18 cellular contexts compared by ENCODE assay signal in the genomic region with DNA sequence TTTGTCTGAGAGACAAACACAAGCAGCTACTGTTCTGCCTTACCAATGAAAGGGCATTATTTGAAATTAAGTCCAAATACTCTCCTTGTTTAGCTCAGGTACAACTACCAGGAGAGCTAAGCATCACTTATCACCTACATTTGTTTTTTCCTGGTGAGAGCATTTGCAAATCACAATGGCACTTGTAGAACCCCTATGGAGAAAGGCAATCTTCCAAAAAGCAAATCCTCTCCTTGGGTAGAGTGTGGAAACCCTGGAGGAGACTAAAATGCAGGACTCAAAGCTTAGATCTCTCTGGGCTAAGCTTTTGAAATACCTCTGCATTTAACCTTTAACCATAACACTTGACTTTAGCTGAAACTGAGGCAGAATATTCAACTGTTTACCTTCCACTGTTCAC. TPM values are rescaled to one million over a fixed set of nuclear protein-coding genes. Genes with fewer than 3 reads are reported as not detected.
A peak's percentile ranks its signal among the peaks of the same experiment; 100 is the strongest.
DNase-seq lines count a peak whose midpoint lies in the region; FAIRE-seq and TF ChIP-seq lines count a peak whose summit lies in the region.
"Had no signal": no experiment of that assay in that cellular context is flagged by ENCODE, and none has a peak within 500 bp of the region (broad histone marks: within the 10 kb centered on the region; RNA-seq: fewer than 3 reads in every experiment).

No MANE protein-coding gene starts in this region.

- H2BK20ac ChIP-seq in H1 (ENCODE audit: low read length) = no peak overlapping the region

- H3K56ac ChIP-seq in H1 (replicated peaks; ENCODE audit: insufficient read length, low read depth, low read length) (no peak overlapping the region), mesendoderm (ENCODE audit: low read length) (no peak overlapping the region)

- H3K4me2 ChIP-seq in H1 (ENCODE audit: insufficient read depth in 1 of 2, low read depth in 2 of 2, low read length in 2 of 2) (no peak overlapping the region), mesendoderm (ENCODE audit: low read length) (no peak overlapping the region)

- no peak overlapping the region for H3K9ac ChIP-seq in H1 (replicated peaks in 1 of 4; ENCODE audit: extremely low read depth in 1 of 4, low read depth in 3 of 4, low read length in 3 of 4)
- no peak overlapping the region for H3K9ac ChIP-seq in mesendoderm (ENCODE audit: low read length)

- H4K5ac ChIP-seq in H1 (ENCODE audit: insufficient read length, low read depth, low read length) (no peak overlapping the region), mesendoderm (ENCODE audit: low read length) (no peak overlapping the region)

- H2AFZ ChIP-seq in H1 (ENCODE audit: low read length) = no peak overlapping the region

- no peak overlapping the region for H4K91ac ChIP-seq in H1 (replicated peaks; ENCODE audit: insufficient read length, low read length)

- TF ChIP-seq CTCF in H1 (IDR thresholded peaks at IDR 0.05; ENCODE audit: control extremely low read depth in 1 of 3, insufficient read depth in 1 of 3, low read depth in 1 of 3, low read length in 3 of 3) (no peak), glutamatergic neuron (IDR thresholded peaks at IDR 0.05; ENCODE audit: partially characterized antibody, unreplicated experiment) (no peak), adrenal gland (IDR thresholded peaks at IDR 0.05) (no peak)

- no peaks in the 10 kb centered on the region for H3K36me3 ChIP-seq in H7 (replicated peaks; ENCODE audit: control insufficient read depth, insufficient read depth, low read length)
- no peaks in the 10 kb centered on the region for H3K36me3 ChIP-seq in H1 (ENCODE audit: control insufficient read depth in 2 of 4, insufficient read depth in 4 of 4, low read length in 3 of 4)
- H3K36me3 ChIP-seq in mesendoderm (ENCODE audit: control insufficient read depth, insufficient read depth, low read length) = no peaks in the 10 kb centered on the region
- H3K36me3 ChIP-seq in adrenal gland (replicated peaks in 1 of 2) = no peaks in the 10 kb centered on the region

- CTCF ChIA-PET in H1 (lab: Charles Lee; ENCODE audit: partially characterized antibody) = interaction anchor here (1.0 to 6.6 kb wide), 9 partner anchors 13 to 79 kb away, joined by 3 to 39 read pairs (median 5); no protein-coding TSS in a partner anchor

- H3K23ac ChIP-seq in H1 (ENCODE audit: insufficient read length) (no peak overlapping the region), mesendoderm (ENCODE audit: low read length) (no peak overlapping the region)

- peak; percentile 87 for FAIRE-seq in H1 (lab: Jason Lieb, UNC)
- FAIRE-seq: GM19239, H54 had no signal

- H3K4ac ChIP-seq in H1 (replicated peaks; ENCODE audit: insufficient read length, low read depth, low read length) (no peak overlapping the region), mesendoderm (ENCODE audit: low read depth, low read length) (no peak overlapping the region)

- H3K9me3 ChIP-seq in H1 (ENCODE audit: insufficient read depth in 2 of 2, low read depth in 1 of 2, low read length in 1 of 2) (no peaks in the 10 kb centered on the region), adrenal gland (replicated peaks in 1 of 3) (no peaks in the 10 kb centered on the region)
- H3K9me3 ChIP-seq: Caco-2 had no signal

- H2AK5ac ChIP-seq in H1 (ENCODE audit: low read depth, low read length) = no peak overlapping the region
- no peak overlapping the region for H2AK5ac ChIP-seq in mesendoderm (ENCODE audit: low read length)

- H3K4me1 Mint-ChIP-seq in glutamatergic neuron (ENCODE audit: low read depth, unreplicated experiment) = no peaks in the 10 kb centered on the region
- H3K4me1 Mint-ChIP-seq: CD8-positive, alpha-beta memory T cell had no signal

- no peak overlapping the region for H2BK5ac ChIP-seq in H1 (ENCODE audit: low read depth, low read length)
- H2BK5ac ChIP-seq in mesendoderm (ENCODE audit: low read length) = no peak overlapping the region

- TF ChIP-seq RAD21 in H1 (IDR thresholded peaks at IDR 0.05 in 1 of 2, conservative IDR thresholded peaks at IDR 0.05 in 1 of 2; ENCODE audit: low read depth in 2 of 2, low read length in 2 of 2) = no peak

- no peaks in the 10 kb centered on the region for H3K79me1 ChIP-seq in H1 (ENCODE audit: low read depth, low read length)
- H3K79me1 ChIP-seq in mesendoderm (ENCODE audit: low read length) = no peaks in the 10 kb centered on the region

- H3K36me3 Mint-ChIP-seq in glutamatergic neuron (ENCODE audit: unreplicated experiment) = no peaks in the 10 kb centered on the region

- H2BK12ac ChIP-seq in H1 (ENCODE audit: low read depth, low read length) = no peak overlapping the region

- no peak overlapping the region for H4K8ac ChIP-seq in H1 (ENCODE audit: extremely low read depth, insufficient read depth, low read length)
- no peak overlapping the region for H4K8ac ChIP-seq in mesendoderm (ENCODE audit: low read depth, low read length)

- H3K18ac ChIP-seq in H1 (ENCODE audit: extremely low read depth, low read length) (no peak overlapping the region), mesendoderm (ENCODE audit: low read length) (no peak overlapping the region)

- H3K4me1 ChIP-seq in H1 (replicated peaks in 1 of 4; ENCODE audit: control insufficient read depth in 3 of 4, insufficient read depth in 4 of 4, low read length in 3 of 4) = no peaks in the 10 kb centered on the region
- peaks cover 5% of the 10 kb centered on the region for H3K4me1 ChIP-seq in mesendoderm (ENCODE audit: control insufficient read depth, low read depth, low read length)
- no peaks in the 10 kb centered on the region for H3K4me1 ChIP-seq in adrenal gland (replicated peaks in 1 of 2)

- peaks cover 4% of the 10 kb centered on the region for H3K27me3 Mint-ChIP-seq in glutamatergic neuron (ENCODE audit: unreplicated experiment)
- H3K27me3 Mint-ChIP-seq: CD8-positive, alpha-beta memory T cell had no signal

- H3K79me2 ChIP-seq in H1 (ENCODE audit: control insufficient read depth in 1 of 2, insufficient read depth in 2 of 2, low read length in 2 of 2) = no peaks in the 10 kb centered on the region
- H3K79me2 ChIP-seq in mesendoderm (ENCODE audit: control insufficient read depth, insufficient read depth, low read length) = no peaks in the 10 kb centered on the region

- no peak overlapping the region for H3K4me3 ChIP-seq in H7 (ENCODE audit: insufficient read depth, low read depth, low read length)
- H3K4me3 ChIP-seq in H1 (ENCODE audit: extremely low read depth in 1 of 4, insufficient read depth in 2 of 4, low read depth in 3 of 4, low read length in 4 of 4) = no peak overlapping the region
- H3K4me3 ChIP-seq in mesendoderm (ENCODE audit: low read length) = no peak overlapping the region
- no peak overlapping the region for H3K4me3 ChIP-seq in adrenal gland

- TF ChIP-seq POLR2A in H1 (IDR thresholded peaks at IDR 0.05; ENCODE audit: control extremely low read depth in 1 of 2, low read depth in 2 of 2, low read length in 2 of 2) (no peak), adrenal gland (IDR thresholded peaks at IDR 0.05) (no peak)

- TF ChIP-seq EP300 in H1 (IDR thresholded peaks at IDR 0.05; ENCODE audit: borderline replicate concordance in 1 of 2, low read depth in 2 of 2, low read length in 2 of 2) = no peak

- no peaks in the 10 kb centered on the region for H3K23me2 ChIP-seq in H1 (ENCODE audit: low read depth, low read length)

- no peak overlapping the region for H2BK15ac ChIP-seq in H1 (ENCODE audit: low read length)
- H2BK15ac ChIP-seq in mesendoderm (replicated peaks; ENCODE audit: low read depth) = no peak overlapping the region

- H3K27ac ChIP-seq in H1 (ENCODE audit: low read depth, low read length) (no peak overlapping the region), mesendoderm (ENCODE audit: low read depth, low read length) (peak overlapping the region; percentile 89), adrenal gland (no peak overlapping the region)
- H3K27ac ChIP-seq: 22Rv1 had no signal

- H3K27me3 ChIP-seq in H7 (ENCODE audit: control insufficient read depth, insufficient read depth, low read length) = peaks cover 88% of the 10 kb centered on the region
- H3K27me3 ChIP-seq in H1 (replicated peaks in 1 of 4; ENCODE audit: control insufficient read depth in 3 of 4, extremely low read depth in 1 of 4, insufficient read depth in 3 of 4, low read length in 3 of 4) = peaks cover 60 to 98% (median 79%) of the 10 kb centered on the region in 4 experiments
- peaks cover 9% of the 10 kb centered on the region for H3K27me3 ChIP-seq in mesendoderm (ENCODE audit: insufficient read depth, low read length, poor library complexity)
- H3K27me3 ChIP-seq in adrenal gland = no peaks in the 10 kb centered on the region

- intact Hi-C loops in adrenal gland (cut with DNase I) = no loop called here

- H3K9me3 Mint-ChIP-seq in glutamatergic neuron (ENCODE audit: unreplicated experiment) = no peaks in the 10 kb centered on the region
- H3K9me3 Mint-ChIP-seq: CD8-positive, alpha-beta memory T cell had no signal

- H2BK120ac ChIP-seq in H1 (replicated peaks; ENCODE audit: low read depth, low read length) (no peak overlapping the region), mesendoderm (ENCODE audit: low read depth, low read length) (no peak overlapping the region)

- no peak overlapping the region for H3K4me3 Mint-ChIP-seq in glutamatergic neuron (ENCODE audit: unreplicated experiment)
- H3K4me3 Mint-ChIP-seq: CD8-positive, alpha-beta memory T cell had no signal

- peak in 2 of 3 experiments; percentile 38 to 53 for DNase-seq in NCI-H1417 (lab: John Stamatoyannopoulos, UW)
- no peak for DNase-seq in NCI-H1417 treated with DMSO at 0.1 percent for 48 hours (lab: John Stamatoyannopoulos, UW)
- peak; percentile 71 for DNase-seq in H7
- DNase-seq in H1 (ENCODE audit: low read depth in 1 of 2, low spot score in 2 of 2) = no peak
- peak; percentile 89 for DNase-seq in mesendoderm
- DNase-seq in glutamatergic neuron = no peak
- DNase-seq in adrenal gland = no peak
- no peak for DNase-seq in effector CD8-positive, alpha-beta T cell (lab: John Stamatoyannopoulos, UW)
- DNase-seq: Caco-2; CD8-positive, alpha-beta memory T cell; DND-41; GF-D8 had no signal

- H4K20me1 ChIP-seq in H1 (replicated peaks in 1 of 2; ENCODE audit: control insufficient read depth in 1 of 2, insufficient read depth in 2 of 2, low read length in 2 of 2) = peaks cover 0 to 6% of the 10 kb centered on the region in 2 experiments

- POLR2A ChIA-PET in H1 (lab: Charles Lee; ENCODE audit: partially characterized antibody) = interaction anchor here (0.9 kb wide), 1 partner anchor 17 kb away, joined by 4 read pairs; no protein-coding TSS in a partner anchor

- no peak overlapping the region for H3K27ac Mint-ChIP-seq in glutamatergic neuron (ENCODE audit: unreplicated experiment)

- H3K14ac ChIP-seq in H1 (ENCODE audit: insufficient read length) = no peak overlapping the region

RNA-seq across cellular contexts. Expression of gene GTSF1, which starts 20.8 kb away (rescaled TPM):
- 1.0 TPM in 1 of 2 replicates, not detected in the other for total RNA-seq in H7 (2014; rRNA removed; shearing (Covaris generic))
- 0.50 and 1.1 TPM in 2 replicates for total RNA-seq in H1 (2021; fragmentation: NEBNext Ultra II Directional; extraction: Animal tissue kit (Norgen Biotek cat#: 25700))
- 0.14 and 0.32 TPM in 2 replicates for polyA plus RNA-seq in H1 (2011; rRNA removed)
- 0.61 TPM for polyA plus RNA-seq in H1 (2011; cell fraction: cytosol; rRNA removed)
- 0.40 TPM for polyA plus RNA-seq in H1 (2011; cell fraction: nucleus; rRNA removed)
- polyA plus RNA-seq in H1 (2012, experiment 1 of 2) = 0.43 to 0.61 TPM in 2 of 4 replicates, not detected in the others
- polyA plus RNA-seq in H1 (2012, experiment 2 of 2) = 0.98 TPM
- 1.0 TPM for polyA plus RNA-seq in H1 (2013, experiment 1 of 2)
- 0.88 TPM for polyA plus RNA-seq in H1 (2013, experiment 2 of 2)
- polyA minus RNA-seq in H1 (2011; rRNA and poly(A)+ RNA removed) = 0.51 TPM in 1 of 2 replicates, not detected in the other
- polyA minus RNA-seq in H1 (2011; cell fraction: cytosol; rRNA and poly(A)+ RNA removed) = not detected
- not detected for polyA minus RNA-seq in H1 (2011; cell fraction: nucleus; rRNA and poly(A)+ RNA removed)
- 2.7 TPM for polyA plus RNA-seq in mesendoderm (2013, experiment 1 of 2)
- polyA plus RNA-seq in mesendoderm (2013, experiment 2 of 2) = 2.8 TPM
- total RNA-seq in glutamatergic neuron (ENCODE audit: unreplicated experiment) = not detected
- under 1 TPM in 3 of 8 donors, not detected in 5; 0.50 to 0.90 (median 0.61) TPM for total RNA-seq in adrenal gland
- 1 to 10 TPM in 1 of 3 donors, under 1 TPM in 1, not detected in 1; 0.37 to 2.2 TPM for polyA plus RNA-seq in adrenal gland
- total RNA-seq: A673, Caco-2, HT-29 had no signal
- polyA plus RNA-seq: BJ had no signal

RNA-seq across cellular contexts. Expression of gene ITGA5, which starts 33.6 kb away (rescaled TPM):
- 38.4 and 50.6 TPM in 2 replicates for total RNA-seq in H7 (2014; rRNA removed; shearing (Covaris generic))
- 19.0 and 19.4 TPM in 2 replicates for total RNA-seq in H1 (2021; fragmentation: NEBNext Ultra II Directional; extraction: Animal tissue kit (Norgen Biotek cat#: 25700))
- 11.6 and 17.7 TPM in 2 replicates for polyA plus RNA-seq in H1 (2011; rRNA removed)
- 10.9 TPM for polyA plus RNA-seq in H1 (2011; cell fraction: cytosol; rRNA removed)
- 47.4 TPM for polyA plus RNA-seq in H1 (2011; cell fraction: nucleus; rRNA removed)
- polyA plus RNA-seq in H1 (2012, experiment 1 of 2) = 10.4 to 19.6 TPM (median 18.1 TPM) in 4 replicates
- 20.3 TPM for polyA plus RNA-seq in H1 (2012, experiment 2 of 2)
- 34.1 TPM for polyA plus RNA-seq in H1 (2013, experiment 1 of 2)
- 32.9 TPM for polyA plus RNA-seq in H1 (2013, experiment 2 of 2)
- polyA minus RNA-seq in H1 (2011; rRNA and poly(A)+ RNA removed) = 24.0 and 36.9 TPM in 2 replicates
- polyA minus RNA-seq in H1 (2011; cell fraction: cytosol; rRNA and poly(A)+ RNA removed) = 17.8 TPM
- polyA minus RNA-seq in H1 (2011; cell fraction: nucleus; rRNA and poly(A)+ RNA removed) = 22.4 TPM
- polyA plus RNA-seq in mesendoderm (2013, experiment 1 of 2) = 39.8 TPM
- polyA plus RNA-seq in mesendoderm (2013, experiment 2 of 2) = 35.6 TPM
- 1.8 TPM for total RNA-seq in glutamatergic neuron (ENCODE audit: unreplicated experiment)
- 100 to 1,000 TPM in 3 of 8 donors, 10 to 100 TPM in 5; 64.9 to 141 (median 75.9) TPM for total RNA-seq in adrenal gland
- 100 to 1,000 TPM in 1 of 3 donors, 10 to 100 TPM in 2; 52.2 to 118 (median 56.7) TPM for polyA plus RNA-seq in adrenal gland
- total RNA-seq: HT-29 had no signal

RNA-seq across cellular contexts. Expression of gene NCKAP1L, which starts 44.9 kb away (rescaled TPM):
- total RNA-seq in H7 (2014; rRNA removed; shearing (Covaris generic)) = not detected in 2 replicates
- not detected in 2 replicates for total RNA-seq in H1 (2021; fragmentation: NEBNext Ultra II Directional; extraction: Animal tissue kit (Norgen Biotek cat#: 25700))
- 0.02 TPM in 1 of 2 replicates, not detected in the other for polyA plus RNA-seq in H1 (2011; rRNA removed)
- polyA plus RNA-seq in H1 (2011; cell fraction: cytosol; rRNA removed) = 0.13 TPM
- polyA plus RNA-seq in H1 (2011; cell fraction: nucleus; rRNA removed) = not detected
- polyA plus RNA-seq in H1 (2012, experiment 1 of 2) = 0.03 to 0.09 TPM in 2 of 4 replicates, not detected in the others
- not detected for polyA plus RNA-seq in H1 (2012, experiment 2 of 2)
- polyA plus RNA-seq in H1 (2013, experiment 1 of 2) = 0.04 TPM
- 0.02 TPM for polyA plus RNA-seq in H1 (2013, experiment 2 of 2)
- polyA minus RNA-seq in H1 (2011; rRNA and poly(A)+ RNA removed) = 0.06 and 0.37 TPM in 2 replicates
- polyA minus RNA-seq in H1 (2011; cell fraction: cytosol; rRNA and poly(A)+ RNA removed) = not detected
- polyA minus RNA-seq in H1 (2011; cell fraction: nucleus; rRNA and poly(A)+ RNA removed) = 0.90 TPM
- 0.06 TPM for polyA plus RNA-seq in mesendoderm (2013, experiment 1 of 2)
- polyA plus RNA-seq in mesendoderm (2013, experiment 2 of 2) = 0.04 TPM
- not detected for total RNA-seq in glutamatergic neuron (ENCODE audit: unreplicated experiment)
- total RNA-seq in adrenal gland = 10 to 100 TPM; 10.1 to 61.4 (median 32.4) TPM
- polyA plus RNA-seq in adrenal gland = 10 to 100 TPM in 1 of 3 donors, 1 to 10 TPM in 2; 5.2 to 11.8 (median 6.8) TPM
- total RNA-seq: Caco-2, HT-29 had no signal

Comparison
In these comparisons a context has a peak if more than half of its experiments do, and no peak if none do; other contexts are left out.
1. DNase-seq: peak in NCI-H1417 (2 of 3), H7 (single experiment) and mesendoderm (single experiment); none in NCI-H1417 treated with DMSO at 0.1 percent for 48 hours (single experiment), H1 (0 of 2), glutamatergic neuron (single experiment), adrenal gland (0 of 7) and effector CD8-positive, alpha-beta T cell (single experiment).
2. RNA of gene NCKAP1L, which starts 44.9 kb away (total RNA-seq): 10.1 to 61.4 TPM in adrenal gland; not detected in H1, not detected in H7 and not detected in glutamatergic neuron (single experiment); every median in the first group is over 10 times any median in the second.